In genomic region chr13:108895220-108895704, GRCh38 we compare ENCODE assay signal across 8 cellular contexts.
A peak's percentile ranks its signal among the peaks of the same experiment; 100 is the strongest.
DNase-seq lines count a peak whose midpoint lies in the region; ATAC-seq and TF ChIP-seq lines count a peak whose summit lies in the region.

No MANE protein-coding gene starts in this region.

- H3K27me3 Mint-ChIP-seq in T-helper 17 cell, result peaks cover 11% of the 10 kb centered on the region

- H3K27ac ChIP-seq in Panc1 (ENCODE audit: low read length), result no peak overlapping the region
- no peak overlapping the region for H3K27ac ChIP-seq in epithelial cell of prostate

- peaks cover 4% of the 10 kb centered on the region for H3K36me3 Mint-ChIP-seq in T-helper 17 cell (ENCODE audit: low read depth)

- no peak overlapping the region for H3K4me3 Mint-ChIP-seq in T-helper 17 cell

- ATAC-seq in HG03342 (IDR thresholded peaks at IDR 0.05; ENCODE audit: unreplicated experiment) (peak; percentile 53), Panc1 (no peak), T-helper 17 cell (no peak), HG02970 (IDR thresholded peaks at IDR 0.05; ENCODE audit: low FRiP score, unreplicated experiment) (no peak), GM19452 (IDR thresholded peaks at IDR 0.05; ENCODE audit: unreplicated experiment) (no peak)

- in situ Hi-C loops in Panc1 (cut with HindIII; ENCODE audit: low pct_unique_long_range_greater_than_20kb, low sequenced_read_pairs), result no loop called here

- CTCF ChIA-PET in Panc1 (lab: Charles Lee), result interaction anchor here (1.0 kb wide), 1 partner anchor 553 kb away, joined by 7 read pairs; no protein-coding TSS in a partner anchor

- intact Hi-C loops in Panc1 (cut with micrococcal nuclease; ENCODE audit: unreplicated experiment), result loop anchor here (1.0 to 5.0 kb wide), 2 partner anchors 553 to 668 kb away; no protein-coding TSS in a partner anchor

- peak; percentile 40 for TF ChIP-seq CTCF in GM06990 (IDR thresholded peaks at IDR 0.05; ENCODE audit: insufficient read depth, low read length, poor library complexity, severe bottlenecking)
- peak; percentile 24; the same call in 1 of the 2 replicates for TF ChIP-seq CTCF in Panc1 (IDR thresholded peaks at IDR 0.05)

- H3K4me1 ChIP-seq in Panc1 (ENCODE audit: control insufficient read depth, insufficient read depth, low read length), result no peaks in the 10 kb centered on the region

- BruUV-seq in Panc1 (replicated peaks; lab: Mats Ljungman, UMichigan), result no TSS peak

- H3K4me1 Mint-ChIP-seq in T-helper 17 cell, result peaks cover 20% of the 10 kb centered on the region

- no peak for DNase-seq in GM06990 (ENCODE audit: extremely low read depth, insufficient read length)
- no peak for DNase-seq in Panc1 (ENCODE audit: low read depth, low spot score)
- DNase-seq in epithelial cell of prostate (ENCODE audit: low read depth, low spot score), result peak; percentile 53
- peak; percentile 63 for DNase-seq in renal cortical epithelial cell (ENCODE audit: low read depth)
- no peak for DNase-seq in T-helper 17 cell

- H3K4me3 ChIP-seq in GM06990 (replicated peaks; ENCODE audit: low read depth, low read length), result no peak overlapping the region
- no peak overlapping the region for H3K4me3 ChIP-seq in Panc1 (ENCODE audit: low read depth in 2 of 2, low read length in 2 of 2)

- H3K9me3 ChIP-seq in Panc1 (ENCODE audit: control insufficient read depth, insufficient read depth, low read depth, low read length) (no peaks in the 10 kb centered on the region), T-helper 17 cell (ENCODE audit: control insufficient read depth, low read length, poor library complexity, severe bottlenecking) (no peaks in the 10 kb centered on the region)

- no peak overlapping the region for H3K27ac Mint-ChIP-seq in T-helper 17 cell

- H3K36me3 ChIP-seq in GM06990 (ENCODE audit: control insufficient read depth, insufficient read depth, low read length) (no peaks in the 10 kb centered on the region), Panc1 (ENCODE audit: control insufficient read depth, insufficient read depth, low read length) (no peaks in the 10 kb centered on the region)

- no peaks in the 10 kb centered on the region for H3K27me3 ChIP-seq in GM06990 (replicated peaks; ENCODE audit: control insufficient read depth, insufficient read depth, low read length)
- H3K27me3 ChIP-seq in Panc1 (ENCODE audit: control insufficient read depth, insufficient read depth, low read length), result no peaks in the 10 kb centered on the region

- POLR2A ChIA-PET in Panc1 (lab: Charles Lee), result no interaction called here

Comparison
In these comparisons a context has a peak if more than half of its experiments do, and no peak if none do; other contexts are left out.
1. DNase-seq: peak in epithelial cell of prostate (single experiment) and renal cortical epithelial cell (single experiment); none in GM06990 (single experiment), Panc1 (single experiment) and T-helper 17 cell (0 of 3).